ENCODE assay signal across 34 cellular contexts in the genomic region with DNA sequence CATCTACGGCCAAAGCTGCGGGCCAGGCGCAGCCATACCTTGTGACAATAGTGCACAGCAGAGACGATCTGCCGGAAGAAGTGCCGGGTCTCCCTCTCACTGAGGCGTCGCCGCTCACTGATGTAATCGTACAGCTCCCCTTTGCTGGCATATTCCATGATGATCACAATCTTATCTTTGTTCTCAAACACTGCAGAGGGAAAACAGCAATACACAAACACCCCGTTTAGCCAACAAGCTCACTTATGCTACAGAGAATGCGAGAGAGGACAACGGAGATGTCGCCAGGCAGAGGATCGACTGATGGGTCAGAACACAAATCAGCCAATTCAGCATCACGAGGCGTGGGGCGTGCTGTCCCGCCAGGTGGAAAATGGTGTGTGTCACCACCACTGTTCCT. TPM values are rescaled to one million over a fixed set of nuclear protein-coding genes. Genes with fewer than 3 reads are reported as not detected.
DNase-seq lines count a peak whose midpoint lies in the region; ATAC-seq and TF ChIP-seq lines count a peak whose summit lies in the region.
"Had no signal": no experiment of that assay in that cellular context is flagged by ENCODE, and none has a peak within 500 bp of the region (broad histone marks: within the 10 kb centered on the region; RNA-seq: fewer than 3 reads in every experiment).

No MANE protein-coding gene starts in this region.

- no peaks in the 10 kb centered on the region for H3K9me3 ChIP-seq in heart left ventricle
- H3K9me3 ChIP-seq in effector memory CD4-positive, alpha-beta T cell (ENCODE audit: control insufficient read depth, low read length) = no peaks in the 10 kb centered on the region
- H3K9me3 ChIP-seq: adrenal gland, breast epithelium had no signal

- DNase-seq in cardiac septum (ENCODE audit: low spot score) (peak; percentile 68), heart left ventricle (no peak), head of caudate nucleus (peak; percentile 37 to 89 (median 75)), nucleus accumbens (lab: John Stamatoyannopoulos, UW) (peak in 51 of 56 donors; percentile 17 to 93 (median 69)), NCI-H345 (lab: John Stamatoyannopoulos, UW) (no peak), left ventricle myocardium superior (no peak)
- DNase-seq in effector memory CD4-positive, alpha-beta T cell = no peak
- DNase-seq: activated CD4-positive, alpha-beta memory T cell treated with anti-CD3 and anti-CD28 coated beads, Interleukin-2, amount 10 ng/mL, durations not matched to agents 7 days and 5 days; activated CD8-positive, alpha-beta memory T cell treated with anti-CD3 and anti-CD28 coated beads, Interleukin-2, amount 50 U/mL, for 48 hours; activated naive CD4-positive, alpha-beta T cell treated with anti-CD3 and anti-CD28 coated beads, Interleukin-2, amount 10 ng/mL, durations not matched to agents 7 days and 5 days; adrenal gland; Calu3; DMS79 treated with DMSO at 0.1 percent for 48 hours; GDM1; H7; kidney glomerular epithelial cell; mammary epithelial cell; MM.1S; NCI-H2081; NCI-H2227 treated with DMSO at 0.1 percent for 48 hours; NCI-H69; Right ventricle myocardium superior; stimulated activated CD4-positive, alpha-beta T cell treated with anti-CD3 and anti-CD28 coated beads, Interleukin-12 subunit alpha, Interleukin-12 subunit beta, amount 100 ng/mL, for 4 hours; stimulated activated CD4-positive, alpha-beta T cell treated with anti-CD3 and anti-CD28 coated beads, Interleukin-2, amount 100 ng/mL, for 48 hours had no signal

- peaks cover 8 to 76% (median 54%) of the 10 kb centered on the region in 12 donors for H3K4me1 ChIP-seq in heart left ventricle
- H3K4me1 ChIP-seq in effector memory CD4-positive, alpha-beta T cell (ENCODE audit: control insufficient read depth, insufficient read depth, low read length, poor library complexity, severe bottlenecking) = no peaks in the 10 kb centered on the region

- no peaks in the 10 kb centered on the region for H3K27me3 ChIP-seq in heart left ventricle
- H3K27me3 ChIP-seq in effector memory CD4-positive, alpha-beta T cell (replicated peaks; ENCODE audit: control insufficient read depth, insufficient read depth, low read length, poor library complexity, severe bottlenecking) = no peaks in the 10 kb centered on the region
- H3K27me3 ChIP-seq: adrenal gland, breast epithelium had no signal

- no peak overlapping the region for H3K4me3 ChIP-seq in heart left ventricle
- H3K4me3 ChIP-seq in effector memory CD4-positive, alpha-beta T cell (ENCODE audit: insufficient read depth, low read depth, low read length, poor library complexity, severe bottlenecking) = no peak overlapping the region
- H3K4me3 ChIP-seq: adrenal gland, breast epithelium, coronary artery had no signal

- H3K36me3 ChIP-seq in heart left ventricle = peaks cover 0 to 55% (median 30%) of the 10 kb centered on the region in 9 donors
- no peaks in the 10 kb centered on the region for H3K36me3 ChIP-seq in effector memory CD4-positive, alpha-beta T cell (ENCODE audit: control insufficient read depth, insufficient read depth, low read length)
- H3K36me3 ChIP-seq: adrenal gland, breast epithelium had no signal

- TF ChIP-seq CTCF in heart left ventricle (IDR thresholded peaks at IDR 0.05) = no peak

- H3K27ac ChIP-seq in heart left ventricle = peak overlapping the region in 3 of 12 donors; percentile 16 to 87 (median 37)
- H3K27ac ChIP-seq in effector memory CD4-positive, alpha-beta T cell (ENCODE audit: insufficient read depth, low read length, poor library complexity, severe bottlenecking) = no peak overlapping the region
- H3K27ac ChIP-seq: 22Rv1, adrenal gland, breast epithelium, HL-60, KMS-11 had no signal

- intact Hi-C loops in cardiac septum (cut with DNase I) (no loop called here), heart left ventricle (cut with DNase I) (loop anchor here in 1 of 10 donors (5.0 kb wide), 1 partner anchor 41 kb away; no protein-coding TSS in a partner anchor), head of caudate nucleus (cut with DNase I) (no loop called here), left ventricle myocardium superior (cut with micrococcal nuclease) (no loop called here)

- ATAC-seq in heart left ventricle (no peak), left ventricle myocardium superior (no peak), HG03135 (IDR thresholded peaks at IDR 0.05; ENCODE audit: unreplicated experiment) (no peak)
- ATAC-seq: activated CD4-positive, CD25-positive, alpha-beta regulatory T cell treated with anti-CD3 and anti-CD28 coated beads, Interleukin-2, amount 50 U/mL, for 24 hours; sciatic nerve; SK-N-SH treated with all-trans-retinoic acid at 6 μM for 48 hours had no signal

- WGBS in heart left ventricle, 4 donors = 80 to 92% (median 83%) methylated on average over 19 of the region's 19 CpGs

- TF ChIP-seq POLR2A in heart left ventricle (IDR thresholded peaks at IDR 0.05) = no peak

RNA-seq across cellular contexts. Expression of a gene that starts 52.1 kb away (rescaled TPM):
- total RNA-seq in cardiac septum (66.8 TPM), heart left ventricle (10 to 100 TPM; 34.7 to 50.7 (median 39.8) TPM), left ventricle myocardium superior (38.8 TPM)
- polyA plus RNA-seq in heart left ventricle = 10 to 100 TPM; 10.5 to 21.5 TPM
- total RNA-seq: activated CD4-positive, alpha-beta memory T cell treated with anti-CD3 and anti-CD28 coated beads, Interleukin-2, amount 10 ng/mL, durations not matched to agents 7 days and 5 days had no signal
- polyA plus RNA-seq: CD14-positive monocyte had no signal

Comparison
In these comparisons a context has a peak if more than half of its experiments do, and no peak if none do; other contexts are left out.
1. DNase-seq: peak in cardiac septum (single experiment), head of caudate nucleus (42 of 42) and nucleus accumbens (51 of 56); none in heart left ventricle (0 of 5), effector memory CD4-positive, alpha-beta T cell (0 of 3), NCI-H345 (single experiment) and left ventricle myocardium superior (single experiment).